ENCODE assay signal across 16 cellular contexts in the genomic region with DNA sequence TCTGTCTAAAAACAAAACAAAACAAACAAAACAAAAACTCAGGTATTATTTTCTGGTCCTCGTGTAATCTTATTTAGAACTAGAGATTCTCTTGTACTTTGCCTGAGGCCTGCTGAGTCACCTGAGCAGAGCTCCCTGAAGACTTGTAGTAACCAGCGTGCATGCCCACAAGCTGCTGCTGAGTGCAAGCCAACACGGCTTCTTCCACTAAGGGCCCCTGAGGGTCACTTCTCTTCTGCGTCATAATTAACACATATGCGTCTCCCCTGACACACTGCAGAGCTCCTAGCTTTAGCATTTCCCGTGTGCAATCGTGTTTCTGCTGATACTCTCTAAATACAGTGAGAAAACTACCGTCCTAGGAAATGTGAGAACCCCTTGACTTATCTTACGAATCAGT. TPM values are rescaled to one million over a fixed set of nuclear protein-coding genes. Genes with fewer than 3 reads are reported as not detected.
DNase-seq lines count a peak whose midpoint lies in the region; ATAC-seq and TF ChIP-seq lines count a peak whose summit lies in the region.
"Had no signal": no experiment of that assay in that cellular context is flagged by ENCODE, and none has a peak within 500 bp of the region (broad histone marks: within the 10 kb centered on the region; RNA-seq: fewer than 3 reads in every experiment).

No MANE protein-coding gene starts in this region.

- H3K27me3 Mint-ChIP-seq in CD8-positive, alpha-beta T cell (ENCODE audit: low read depth) = no peaks in the 10 kb centered on the region
- H3K27me3 Mint-ChIP-seq in GM23338 (ENCODE audit: insufficient read depth, low read depth, poor library complexity) (peaks cover 5% of the 10 kb centered on the region), WTC11 (ENCODE audit: low read depth) (no peaks in the 10 kb centered on the region; the same call in 1 of the 2 replicates)

- H3K9me3 Mint-ChIP-seq in CD8-positive, alpha-beta T cell = peaks cover 9% of the 10 kb centered on the region
- H3K9me3 Mint-ChIP-seq in GM23338 (no peaks in the 10 kb centered on the region; the same call in 2 of the 3 replicates), WTC11 (peaks cover 9% of the 10 kb centered on the region)
- H3K9me3 Mint-ChIP-seq: neural crest cell had no signal

- ATAC-seq in CD8-positive, alpha-beta T cell = peak; percentile 12
- ATAC-seq in GM23338 (no peak), WTC11 (peak; percentile 43), gastroesophageal sphincter (no peak)
- ATAC-seq: sciatic nerve had no signal

- no peaks in the 10 kb centered on the region for H3K36me3 Mint-ChIP-seq in CD8-positive, alpha-beta T cell
- no peaks in the 10 kb centered on the region for H3K36me3 Mint-ChIP-seq in GM23338 (ENCODE audit: low read depth)
- no peaks in the 10 kb centered on the region for H3K36me3 Mint-ChIP-seq in WTC11

- CTCF ChIA-PET in CD8-positive, alpha-beta T cell (lab: Charles Lee) = interaction anchor here (1.3 to 2.1 kb wide), 2 partner anchors 46 to 82 kb away, joined by 4 to 10 read pairs; no protein-coding TSS in a partner anchor
- CTCF ChIA-PET in WTC11 (lab: Charles Lee) = interaction anchor here (1.8 kb wide), 1 partner anchor 86 kb away, joined by 4 read pairs; no protein-coding TSS in a partner anchor

- peaks cover 64% of the 10 kb centered on the region for H3K4me1 ChIP-seq in CD8-positive, alpha-beta T cell (ENCODE audit: insufficient read depth, low read length)
- H3K4me1 ChIP-seq in GM23338 (ENCODE audit: insufficient read depth) = peaks cover 20% of the 10 kb centered on the region
- no peaks in the 10 kb centered on the region for H3K4me1 ChIP-seq in hepatocyte (ENCODE audit: insufficient read depth)
- peaks cover 0 to 12% (median 0%) of the 10 kb centered on the region in 3 donors for H3K4me1 ChIP-seq in gastroesophageal sphincter
- peaks cover 28% of the 10 kb centered on the region for H3K4me1 ChIP-seq in effector memory CD4-positive, alpha-beta T cell (ENCODE audit: control insufficient read depth, insufficient read depth, low read length, poor library complexity, severe bottlenecking)

- intact Hi-C loops in CD8-positive, alpha-beta T cell (cut with DNase I, micrococcal nuclease) = loop anchor here (2.0 to 10.0 kb wide), 3 partner anchors 81 to 173 kb away; no protein-coding TSS in a partner anchor

- H2AFZ ChIP-seq in GM23338 (peak overlapping the region; percentile 95), hepatocyte (no peak overlapping the region)

- TF ChIP-seq CTCF in CD8-positive, alpha-beta T cell (IDR thresholded peaks at IDR 0.05) = no peak
- TF ChIP-seq CTCF in GM23338 (conservative IDR thresholded peaks at IDR 0.05; ENCODE audit: low read depth in 2 of 2) (no peak), WTC11 (IDR thresholded peaks at IDR 0.05) (no peak), hepatocyte (IDR thresholded peaks at IDR 0.05; ENCODE audit: poor library complexity) (no peak), gastroesophageal sphincter (IDR thresholded peaks at IDR 0.05) (no peak)

- no peak for TF ChIP-seq POLR2A in gastroesophageal sphincter (IDR thresholded peaks at IDR 0.05)

- H3K27me3 ChIP-seq in CD8-positive, alpha-beta T cell (ENCODE audit: insufficient read depth, low read length) = no peaks in the 10 kb centered on the region
- H3K27me3 ChIP-seq in GM23338 (ENCODE audit: insufficient read depth) (no peaks in the 10 kb centered on the region), hepatocyte (no peaks in the 10 kb centered on the region), gastroesophageal sphincter (no peaks in the 10 kb centered on the region)
- H3K27me3 ChIP-seq in effector memory CD4-positive, alpha-beta T cell (replicated peaks; ENCODE audit: control insufficient read depth, insufficient read depth, low read length, poor library complexity, severe bottlenecking) = no peaks in the 10 kb centered on the region
- H3K27me3 ChIP-seq: SJSA1 had no signal

- no peak overlapping the region for H3K4me3 ChIP-seq in CD8-positive, alpha-beta T cell (ENCODE audit: low read depth, low read length)
- no peak overlapping the region for H3K4me3 ChIP-seq in GM23338
- H3K4me3 ChIP-seq in hepatocyte = no peak overlapping the region
- no peak overlapping the region for H3K4me3 ChIP-seq in gastroesophageal sphincter
- no peak overlapping the region for H3K4me3 ChIP-seq in effector memory CD4-positive, alpha-beta T cell (ENCODE audit: insufficient read depth, low read depth, low read length, poor library complexity, severe bottlenecking)
- H3K4me3 ChIP-seq: lower lobe of right lung, SJSA1 had no signal

- 67% methylated on average over 9 of the region's 9 CpGs for WGBS in hepatocyte (ENCODE audit: low lambda C conversion rate, missing lambda C conversion rate)
- WGBS in gastroesophageal sphincter (ENCODE audit: low coverage in 1 of 2), 2 donors = 86 to 87% methylated on average over 6 to 7 of the region's 9 CpGs

- no peaks in the 10 kb centered on the region for H3K9me3 ChIP-seq in CD8-positive, alpha-beta T cell (ENCODE audit: low read length)
- H3K9me3 ChIP-seq in hepatocyte (ENCODE audit: low read depth) (no peaks in the 10 kb centered on the region), gastroesophageal sphincter (no peaks in the 10 kb centered on the region)
- H3K9me3 ChIP-seq in effector memory CD4-positive, alpha-beta T cell (ENCODE audit: control insufficient read depth, low read length) = no peaks in the 10 kb centered on the region
- H3K9me3 ChIP-seq: lower lobe of right lung, SJSA1 had no signal

- H3K9me2 ChIP-seq in GM23338 (ENCODE audit: insufficient read depth) = peaks cover 8% of the 10 kb centered on the region; the same call in 1 of the 2 replicates
- H3K9me2 ChIP-seq in hepatocyte (replicated peaks; ENCODE audit: insufficient read depth) = no peaks in the 10 kb centered on the region

- H3K27ac ChIP-seq in CD8-positive, alpha-beta T cell (ENCODE audit: low read depth, low read length) = peak overlapping the region; percentile 3
- H3K27ac ChIP-seq in GM23338 (ENCODE audit: low read depth) (peak overlapping the region; percentile 51), hepatocyte (no peak overlapping the region), gastroesophageal sphincter (no peak overlapping the region)
- no peak overlapping the region for H3K27ac ChIP-seq in effector memory CD4-positive, alpha-beta T cell (ENCODE audit: insufficient read depth, low read length, poor library complexity, severe bottlenecking)
- H3K27ac ChIP-seq: lower lobe of right lung, SJSA1, WERI-Rb-1 had no signal

- TF ChIP-seq EP300 in gastroesophageal sphincter (IDR thresholded peaks at IDR 0.05) = no peak

- H4K20me1 ChIP-seq in GM23338 (replicated peaks; ENCODE audit: insufficient read depth) (no peaks in the 10 kb centered on the region), hepatocyte (ENCODE audit: insufficient read depth, poor library complexity, severe bottlenecking) (no peaks in the 10 kb centered on the region)

- H3K27ac Mint-ChIP-seq in CD8-positive, alpha-beta T cell = peak overlapping the region; percentile 91
- H3K27ac Mint-ChIP-seq in GM23338 = peak overlapping the region; percentile 85
- H3K27ac Mint-ChIP-seq in WTC11 = no peak overlapping the region

- H3K36me3 ChIP-seq in CD8-positive, alpha-beta T cell (ENCODE audit: insufficient read depth, low read length) = no peaks in the 10 kb centered on the region
- H3K36me3 ChIP-seq in GM23338 (ENCODE audit: insufficient read depth) (no peaks in the 10 kb centered on the region), hepatocyte (replicated peaks; ENCODE audit: insufficient read depth, low read depth) (no peaks in the 10 kb centered on the region), gastroesophageal sphincter (no peaks in the 10 kb centered on the region)
- H3K36me3 ChIP-seq in effector memory CD4-positive, alpha-beta T cell (ENCODE audit: control insufficient read depth, insufficient read depth, low read length) = no peaks in the 10 kb centered on the region
- H3K36me3 ChIP-seq: lower lobe of right lung, SJSA1, WERI-Rb-1 had no signal

- H3K4me2 ChIP-seq in GM23338 (peak overlapping the region; percentile 58), hepatocyte (no peak overlapping the region)

- no peaks in the 10 kb centered on the region for H3F3A ChIP-seq in GM23338 (replicated peaks; ENCODE audit: low read depth)

- POLR2A ChIA-PET in CD8-positive, alpha-beta T cell (lab: Charles Lee) = interaction anchor here (0.9 to 1.5 kb wide), 2 partner anchors 10 to 12 kb away, joined by 3 to 4 read pairs; no protein-coding TSS in a partner anchor
- POLR2A ChIA-PET in WTC11 (lab: Charles Lee) = no interaction called here

- DNase-seq in CD8-positive, alpha-beta T cell = peak in 2 of 7 experiments; percentile 38 to 66
- DNase-seq in GM23338 (ENCODE audit: low spot score) = no peak
- DNase-seq in WTC11 (ENCODE audit: low spot score) = no peak
- peak; percentile 30 for DNase-seq in hepatocyte (ENCODE audit: low spot score)
- no peak for DNase-seq in NCI-H446 (lab: John Stamatoyannopoulos, UW)
- DNase-seq in GDM1 (lab: John Stamatoyannopoulos, UW) = no peak
- DNase-seq in effector memory CD4-positive, alpha-beta T cell = no peak
- DNase-seq: activated gamma-delta T cell, IMR-90, lower lobe of right lung, NCI-H1694, WERI-Rb-1 had no signal

- H3K4me3 Mint-ChIP-seq in CD8-positive, alpha-beta T cell = no peak overlapping the region
- H3K4me3 Mint-ChIP-seq in GM23338 (no peak overlapping the region), WTC11 (no peak overlapping the region)
- H3K4me3 Mint-ChIP-seq: neural crest cell had no signal

- peaks cover 62% of the 10 kb centered on the region for H3K4me1 Mint-ChIP-seq in CD8-positive, alpha-beta T cell (ENCODE audit: low read depth)
- H3K4me1 Mint-ChIP-seq in GM23338 (peaks cover 22% of the 10 kb centered on the region), WTC11 (peaks cover 30% of the 10 kb centered on the region)
- H3K4me1 Mint-ChIP-seq: neural crest cell had no signal

- H3K79me2 ChIP-seq in GM23338 (replicated peaks; ENCODE audit: insufficient read depth) (no peaks in the 10 kb centered on the region), hepatocyte (no peaks in the 10 kb centered on the region)

TF ChIP-seq in WTC11, 78 proteins besides CTCF, POLR2A, EP300 and RAD21 (continues in another document):
- TF ChIP-seq ZNF263 (CRISPR knock-in tag; IDR thresholded peaks at IDR 0.05; ENCODE audit: low read depth) = no peak
- TF ChIP-seq, protein P1, sequence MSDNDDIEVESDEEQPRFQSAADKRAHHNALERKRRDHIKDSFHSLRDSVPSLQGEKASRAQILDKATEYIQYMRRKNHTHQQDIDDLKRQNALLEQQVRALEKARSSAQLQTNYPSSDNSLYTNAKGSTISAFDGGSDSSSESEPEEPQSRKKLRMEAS (CRISPR knock-in tag; IDR thresholded peaks at IDR 0.05) = no peak
- no peak for TF ChIP-seq TP53 (CRISPR knock-in tag; IDR thresholded peaks at IDR 0.05)
- TF ChIP-seq GABPB1 (CRISPR knock-in tag; IDR thresholded peaks at IDR 0.05) = no peak

RNA-seq across cellular contexts. Expression of a gene that starts 10.9 kb away (rescaled TPM):
- total RNA-seq in CD8-positive, alpha-beta T cell = 100 to 1,000 TPM; 156 to 167 TPM
- total RNA-seq in GM23338 (2014; rRNA removed; shearing (Covaris generic)) = 38.1 and 45.0 TPM in 2 replicates
- 21.9 and 24.3 TPM in 2 replicates for polyA plus RNA-seq in GM23338 (2016; fragmentation: Nextera tagmentation; extraction: Ambion mirVana)
- 26.4 to 27.6 TPM (median 26.6 TPM) in 3 replicates for total RNA-seq in WTC11 (2021)
- 80.3 and 85.0 TPM in 2 replicates for total RNA-seq in hepatocyte
- polyA plus RNA-seq in hepatocyte = 61.3 and 63.8 TPM in 2 replicates
- 10 to 100 TPM; 62.4 to 86.7 (median 81.6) TPM for total RNA-seq in gastroesophageal sphincter

Comparison
In these comparisons a context has a peak if more than half of its experiments do, and no peak if none do; other contexts are left out.
1. ATAC-seq: peak in CD8-positive, alpha-beta T cell (single experiment) and WTC11 (single experiment); none in GM23338 (single experiment) and gastroesophageal sphincter (single experiment).
2. H3K27ac ChIP-seq: peak in CD8-positive, alpha-beta T cell (single experiment) and GM23338 (single experiment); none in hepatocyte (single experiment), gastroesophageal sphincter (0 of 4) and effector memory CD4-positive, alpha-beta T cell (single experiment).